11 cellular contexts compared by ENCODE assay signal in the genomic region with DNA sequence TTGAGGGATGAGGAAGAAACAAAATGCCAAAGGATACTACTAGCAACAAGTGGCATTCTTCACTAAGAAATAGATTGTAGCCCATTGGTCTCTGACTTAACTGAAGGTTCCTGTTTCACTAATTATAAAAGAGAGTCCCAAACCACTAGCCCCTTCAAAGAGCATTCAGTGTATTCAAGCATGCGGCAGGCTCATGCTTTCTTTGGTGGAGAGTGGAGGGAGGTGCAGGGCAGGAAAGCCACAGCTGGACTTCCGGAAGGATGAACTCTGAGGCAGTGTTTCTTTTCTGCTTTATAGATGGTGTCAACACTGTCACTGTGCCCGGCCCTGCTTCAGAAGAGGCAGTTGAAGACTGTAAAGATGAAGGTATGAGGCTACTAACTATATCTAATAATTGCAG.
DNase-seq lines count a peak whose midpoint lies in the region; ATAC-seq, FAIRE-seq and TF ChIP-seq lines count a peak whose summit lies in the region.
"Had no signal": no experiment of that assay in that cellular context is flagged by ENCODE, and none has a peak within 500 bp of the region (broad histone marks: within the 10 kb centered on the region; RNA-seq: fewer than 3 reads in every experiment).

No MANE protein-coding gene starts in this region.

- POLR2A ChIA-PET in RWPE1 (lab: Yijun Ruan, JAX; ENCODE audit: low non-redundant PET): no interaction called here

- no peak overlapping the region for H3K27ac ChIP-seq in RWPE1
- H3K27ac ChIP-seq: dorsolateral prefrontal cortex had no signal

- TF ChIP-seq CTCF in RWPE1 (conservative IDR thresholded peaks at IDR 0.05; ENCODE audit: low read depth): no peak

- FAIRE-seq in HTR-8/SVneo (lab: Jason Lieb, UNC): no peak

- DNase-seq in germinal center (ENCODE audit: low spot score): peak; percentile 30
- DNase-seq in NCI-H1092 (lab: John Stamatoyannopoulos, UW): no peak
- no peak for DNase-seq in GF-D8 (lab: John Stamatoyannopoulos, UW)
- DNase-seq in RWPE1 (ENCODE audit: low spot score): no peak
- DNase-seq in HTR-8/SVneo (ENCODE audit: insufficient read length, low spot score): no peak
- DNase-seq: activated naive CD8-positive, alpha-beta T cell treated with anti-CD3 and anti-CD28 coated beads, Interleukin-2, amount 10 ng/mL, durations not matched to agents 7 days and 5 days; CD4-positive, alpha-beta T cell; dorsolateral prefrontal cortex had no signal

- CTCF ChIA-PET in RWPE1 (lab: Yijun Ruan, JAX): no interaction called here

- ATAC-seq in GM18519 (IDR thresholded peaks at IDR 0.05; ENCODE audit: low FRiP score, unreplicated experiment) (peak; percentile 78), GM21447 (IDR thresholded peaks at IDR 0.05; ENCODE audit: unreplicated experiment) (peak; percentile 95), HG03108 (IDR thresholded peaks at IDR 0.05; ENCODE audit: unreplicated experiment) (peak; percentile 91)
